8 cellular contexts compared by ENCODE assay signal in genomic region chr1:6601049-6601864, GRCh38. TPM values are rescaled to one million over a fixed set of nuclear protein-coding genes. Genes with fewer than 3 reads are reported as not detected.
DNase-seq lines count a peak whose midpoint lies in the region; ATAC-seq and TF ChIP-seq lines count a peak whose summit lies in the region.

No MANE protein-coding gene starts in this region.

- no peak overlapping the region for H3K27ac ChIP-seq in OCI-LY7 (ENCODE audit: low read depth, low read length, poor library complexity, severe bottlenecking)

- H3K9me3 ChIP-seq in OCI-LY7 (ENCODE audit: low read length) (no peaks in the 10 kb centered on the region), mucosa of stomach (ENCODE audit: control insufficient read depth, low read length) (no peaks in the 10 kb centered on the region)

- no peaks in the 10 kb centered on the region for H3K9me2 ChIP-seq in OCI-LY7 (ENCODE audit: insufficient read depth, low read length)

- CTCF ChIA-PET in OCI-LY7 (lab: Charles Lee; ENCODE audit: unreplicated experiment) = interaction anchor here (1.0 to 1.5 kb wide), 3 partner anchors 14 to 178 kb away, joined by 3 to 4 read pairs (median 4); no protein-coding TSS in a partner anchor

- H3K4me1 Mint-ChIP-seq in activated T-cell treated with anti-CD3 and anti-CD28 coated beads, Interleukin-2, amount 50 U/mL, for 24 hours (ENCODE audit: low read depth) = peaks cover 46% of the 10 kb centered on the region
- H3K4me1 Mint-ChIP-seq in stimulated activated effector memory CD8-positive, alpha-beta T cell treated with anti-CD3 and anti-CD28 coated beads, Interleukin-12 subunit alpha, Interleukin-12 subunit beta, amount 100 ng/mL, for 72 hours = peaks cover 19% of the 10 kb centered on the region

- H3K36me3 Mint-ChIP-seq in activated T-cell treated with anti-CD3 and anti-CD28 coated beads, Interleukin-2, amount 50 U/mL, for 24 hours (ENCODE audit: low read depth) = peaks cover 54% of the 10 kb centered on the region
- peaks cover 59% of the 10 kb centered on the region for H3K36me3 Mint-ChIP-seq in stimulated activated effector memory CD8-positive, alpha-beta T cell treated with anti-CD3 and anti-CD28 coated beads, Interleukin-12 subunit alpha, Interleukin-12 subunit beta, amount 100 ng/mL, for 72 hours

- H3K4me2 ChIP-seq in OCI-LY7 (ENCODE audit: low read length) = peak overlapping the region; percentile 82

- H3K36me3 ChIP-seq in OCI-LY7 (ENCODE audit: insufficient read depth, low read length) = peaks cover 17% of the 10 kb centered on the region; the same call in 1 of the 2 replicates
- H3K36me3 ChIP-seq in mucosa of stomach (ENCODE audit: control insufficient read depth, insufficient read depth, low read length) = no peaks in the 10 kb centered on the region

- no peaks in the 10 kb centered on the region for H4K20me1 ChIP-seq in OCI-LY7 (ENCODE audit: insufficient read depth, low read length)

- POLR2A ChIA-PET in OCI-LY7 (lab: Charles Lee) = interaction anchor here (0.6 kb wide), 1 partner anchor 47 kb away, joined by 4 read pairs; no protein-coding TSS in a partner anchor

- H3K79me2 ChIP-seq in OCI-LY7 (ENCODE audit: insufficient read depth, low read depth, low read length) = no peaks in the 10 kb centered on the region

- H3K9ac ChIP-seq in mucosa of stomach (ENCODE audit: low read length) = peak overlapping the region; percentile 89

- peak; percentile 43; the same call in 1 of the 2 replicates for TF ChIP-seq CTCF in OCI-LY7 (conservative IDR thresholded peaks at IDR 0.05; ENCODE audit: low read length)

- H2AFZ ChIP-seq in OCI-LY7 (ENCODE audit: low read length) = peak overlapping the region; percentile 59; the same call in 1 of the 2 replicates

- no peaks in the 10 kb centered on the region for H3K27me3 ChIP-seq in mucosa of stomach (ENCODE audit: control insufficient read depth, insufficient read depth, low read length)

- peak; percentile 23 for ATAC-seq in HG02852 (IDR thresholded peaks at IDR 0.05; ENCODE audit: unreplicated experiment)
- ATAC-seq in stimulated activated effector memory CD8-positive, alpha-beta T cell treated with anti-CD3 and anti-CD28 coated beads, Interleukin-12 subunit alpha, Interleukin-12 subunit beta, amount 100 ng/mL, for 72 hours = peak; percentile 84

- H3K4me1 ChIP-seq in OCI-LY7 (ENCODE audit: insufficient read depth, low read length, poor library complexity, severe bottlenecking) = peaks cover 35% of the 10 kb centered on the region
- H3K4me1 ChIP-seq in mucosa of stomach (ENCODE audit: control insufficient read depth, insufficient read depth, low read length) = peaks cover 36% of the 10 kb centered on the region

- no TSS peak for BruUV-seq in OCI-LY7 (replicated peaks; lab: Mats Ljungman, UMichigan)

- H3K27me3 Mint-ChIP-seq in activated T-cell treated with anti-CD3 and anti-CD28 coated beads, Interleukin-2, amount 50 U/mL, for 24 hours = no peaks in the 10 kb centered on the region

- H3K9me3 Mint-ChIP-seq in activated T-cell treated with anti-CD3 and anti-CD28 coated beads, Interleukin-2, amount 50 U/mL, for 24 hours = no peaks in the 10 kb centered on the region
- H3K9me3 Mint-ChIP-seq in stimulated activated effector memory CD8-positive, alpha-beta T cell treated with anti-CD3 and anti-CD28 coated beads, Interleukin-12 subunit alpha, Interleukin-12 subunit beta, amount 100 ng/mL, for 72 hours = no peaks in the 10 kb centered on the region

- peak overlapping the region; percentile 92 for H3K4me3 Mint-ChIP-seq in activated T-cell treated with anti-CD3 and anti-CD28 coated beads, Interleukin-2, amount 50 U/mL, for 24 hours
- H3K4me3 Mint-ChIP-seq in stimulated activated effector memory CD8-positive, alpha-beta T cell treated with anti-CD3 and anti-CD28 coated beads, Interleukin-12 subunit alpha, Interleukin-12 subunit beta, amount 100 ng/mL, for 72 hours = peak overlapping the region; percentile 95

- H3K4me3 ChIP-seq in OCI-LY7 (ENCODE audit: low read depth, low read length, poor library complexity, severe bottlenecking) (peak overlapping the region; percentile 71), mucosa of stomach (ENCODE audit: low read length) (peak overlapping the region; percentile 82)

- intact Hi-C loops in OCI-LY7 (cut with micrococcal nuclease; ENCODE audit: unreplicated experiment) = no loop called here

- TF ChIP-seq POLR2A in erythroblast (IDR thresholded peaks at IDR 0.05; ENCODE audit: low read length) = peak; percentile 91

- H3K27ac Mint-ChIP-seq in activated T-cell treated with anti-CD3 and anti-CD28 coated beads, Interleukin-2, amount 50 U/mL, for 24 hours = peak overlapping the region; percentile 98
- H3K27ac Mint-ChIP-seq in stimulated activated effector memory CD8-positive, alpha-beta T cell treated with anti-CD3 and anti-CD28 coated beads, Interleukin-12 subunit alpha, Interleukin-12 subunit beta, amount 100 ng/mL, for 72 hours = peak overlapping the region; percentile 98

- DNase-seq in GM03348 (ENCODE audit: low spot score) (peak; percentile 90), OCI-LY7 (ENCODE audit: low spot score) (peak; percentile 55), erythroblast (lab: John Stamatoyannopoulos, UW) (peak; percentile 98), NCI-H187 treated with DMSO at 0.1 percent for 48 hours (lab: John Stamatoyannopoulos, UW) (no peak)
- DNase-seq in activated T-cell treated with anti-CD3 and anti-CD28 coated beads, Interleukin-2, amount 50 U/mL, for 24 hours = peak; percentile 86
- DNase-seq in stimulated activated effector memory CD8-positive, alpha-beta T cell treated with anti-CD3 and anti-CD28 coated beads, Interleukin-12 subunit alpha, Interleukin-12 subunit beta, amount 100 ng/mL, for 72 hours (ENCODE audit: low spot score in 2 of 2) = peak; percentile 62 to 87

RNA-seq across cellular contexts. Expression of gene KLHL21, which starts 1.4 kb away (rescaled TPM):
- total RNA-seq in OCI-LY7 (2014; rRNA removed; shearing (Covaris generic)) = 7.2 and 7.4 TPM in 2 replicates
- 5.6 and 7.6 TPM in 2 replicates for total RNA-seq in OCI-LY7 (2022)

RNA-seq across cellular contexts. Expression of gene PHF13, which starts 12.3 kb away (rescaled TPM):
- total RNA-seq in OCI-LY7 (2014; rRNA removed; shearing (Covaris generic)) = 5.3 and 7.9 TPM in 2 replicates
- 14.6 and 14.7 TPM in 2 replicates for total RNA-seq in OCI-LY7 (2022)

RNA-seq across cellular contexts. Expression of gene ZBTB48, which starts 21.5 kb away (rescaled TPM):
- 28.9 and 41.9 TPM in 2 replicates for total RNA-seq in OCI-LY7 (2014; rRNA removed; shearing (Covaris generic))
- total RNA-seq in OCI-LY7 (2022) = 51.3 and 58.2 TPM in 2 replicates

RNA-seq across cellular contexts. Expression of gene THAP3, which starts 23.4 kb away (rescaled TPM):
- 22.4 and 24.9 TPM in 2 replicates for total RNA-seq in OCI-LY7 (2014; rRNA removed; shearing (Covaris generic))
- 17.2 and 19.0 TPM in 2 replicates for total RNA-seq in OCI-LY7 (2022)

RNA-seq across cellular contexts. Expression of gene TAS1R1, which starts 46.1 kb away (rescaled TPM):
- not detected in 2 replicates for total RNA-seq in OCI-LY7 (2014; rRNA removed; shearing (Covaris generic))
- 0.11 TPM in 1 of 2 replicates, not detected in the other for total RNA-seq in OCI-LY7 (2022)
